ENCODE assay signal across 12 cellular contexts in genomic region chr3:158711886-158712285, GRCh38. TPM values are rescaled to one million over a fixed set of nuclear protein-coding genes. Genes with fewer than 3 reads are reported as not detected.
DNase-seq lines count a peak whose midpoint lies in the region; ATAC-seq and TF ChIP-seq lines count a peak whose summit lies in the region.
"Had no signal": no experiment of that assay in that cellular context is flagged by ENCODE, and none has a peak within 500 bp of the region (broad histone marks: within the 10 kb centered on the region; RNA-seq: fewer than 3 reads in every experiment).

No MANE protein-coding gene starts in this region.

- H3K9me3 ChIP-seq in upper lobe of left lung, result no peaks in the 10 kb centered on the region

- TF ChIP-seq POLR2A in upper lobe of left lung (IDR thresholded peaks at IDR 0.05), result no peak

- H3K36me3 Mint-ChIP-seq in activated T-cell treated with anti-CD3 and anti-CD28 coated beads, Interleukin-2, amount 50 U/mL, for 24 hours (ENCODE audit: low read depth), result peaks cover 94% of the 10 kb centered on the region

- DNase-seq in activated T-cell treated with anti-CD3 and anti-CD28 coated beads, Interleukin-2, amount 50 U/mL, for 24 hours, result no peak
- DNase-seq in activated T-cell treated with anti-CD3 and anti-CD28 coated beads for 4 hours (no peak), amniotic epithelial cell (ENCODE audit: low read depth) (peak; percentile 67), left cardiac atrium (no peak), upper lobe of left lung (no peak)
- DNase-seq: activated CD4-positive, alpha-beta T cell treated with anti-CD3 and anti-CD28 coated beads, Interleukin-2, amount 50 U/mL, for 48 hours; naive thymus-derived CD4-positive, alpha-beta T cell; stimulated activated CD8-positive, alpha-beta memory T cell treated with anti-CD3 and anti-CD28 coated beads, Interleukin-4, amount 100 ng/mL, for 48 hours had no signal

- peaks cover 26% of the 10 kb centered on the region for H3K4me1 Mint-ChIP-seq in activated T-cell treated with anti-CD3 and anti-CD28 coated beads, Interleukin-2, amount 50 U/mL, for 24 hours (ENCODE audit: low read depth)

- H3K4me1 ChIP-seq in upper lobe of left lung, result peaks cover 8 to 24% (median 18%) of the 10 kb centered on the region in 4 donors

- ATAC-seq in left cardiac atrium (peak; percentile 16 to 65), upper lobe of left lung (ENCODE audit: low FRiP score in 2 of 2) (peak; percentile 29 to 74), HG02571 (IDR thresholded peaks at IDR 0.05; ENCODE audit: unreplicated experiment) (no peak), HG02678 (IDR thresholded peaks at IDR 0.05; ENCODE audit: unreplicated experiment) (no peak), GM21528 (IDR thresholded peaks at IDR 0.05; ENCODE audit: low FRiP score, unreplicated experiment) (no peak)
- ATAC-seq: naive thymus-derived CD4-positive, alpha-beta T cell had no signal

- no peaks in the 10 kb centered on the region for H3K27me3 ChIP-seq in upper lobe of left lung

- no peaks in the 10 kb centered on the region for H3K9me3 Mint-ChIP-seq in activated T-cell treated with anti-CD3 and anti-CD28 coated beads, Interleukin-2, amount 50 U/mL, for 24 hours

- peaks cover 0 to 25% (median 5%) of the 10 kb centered on the region in 4 donors for H3K36me3 ChIP-seq in upper lobe of left lung

- WGBS in upper lobe of left lung, 2 donors, result 38 to 64% methylated on average over 1 of the region's 1 CpG

- H3K27me3 Mint-ChIP-seq in activated T-cell treated with anti-CD3 and anti-CD28 coated beads, Interleukin-2, amount 50 U/mL, for 24 hours, result no peaks in the 10 kb centered on the region
- H3K27me3 Mint-ChIP-seq: naive thymus-derived CD4-positive, alpha-beta T cell had no signal

- peak overlapping the region in 3 of 4 donors; percentile 65 to 71 (median 68) for H3K27ac ChIP-seq in upper lobe of left lung

- peak overlapping the region; percentile 6 for H3K27ac Mint-ChIP-seq in activated T-cell treated with anti-CD3 and anti-CD28 coated beads, Interleukin-2, amount 50 U/mL, for 24 hours

- H3K4me3 ChIP-seq in upper lobe of left lung, result no peak overlapping the region

- intact Hi-C loops in left cardiac atrium (cut with DNase I), result no loop called here

- TF ChIP-seq CTCF in upper lobe of left lung (IDR thresholded peaks at IDR 0.05), result no peak

- H3K4me3 Mint-ChIP-seq in activated T-cell treated with anti-CD3 and anti-CD28 coated beads, Interleukin-2, amount 50 U/mL, for 24 hours, result no peak overlapping the region
- H3K4me3 Mint-ChIP-seq: naive thymus-derived CD4-positive, alpha-beta T cell had no signal

- no peak for TF ChIP-seq EP300 in upper lobe of left lung (IDR thresholded peaks at IDR 0.05)

RNA-seq across cellular contexts. Expression of gene RARRES1, which starts 20.4 kb away (rescaled TPM):
- total RNA-seq in left cardiac atrium (100 to 1,000 TPM in 1 of 2 donors, 10 to 100 TPM in 1; 44.8 to 117 TPM), upper lobe of left lung (10 to 100 TPM in 5 of 6 donors, 1 to 10 TPM in 1; 7.0 to 44.6 (median 27.7) TPM)
- total RNA-seq: naive thymus-derived CD4-positive, alpha-beta T cell; NCI-H460 had no signal

RNA-seq across cellular contexts. Expression of gene LXN, which starts 39.4 kb away (rescaled TPM):
- total RNA-seq in left cardiac atrium (10 to 100 TPM in 1 of 2 donors, 1 to 10 TPM in 1; 5.7 to 15.3 TPM), upper lobe of left lung (10 to 100 TPM; 10.4 to 26.6 (median 19.8) TPM)

Comparison
In these comparisons a context has a peak if more than half of its experiments do, and no peak if none do; other contexts are left out.
1. ATAC-seq: peak in left cardiac atrium (2 of 2) and upper lobe of left lung (2 of 2); none in HG02571 (single experiment), HG02678 (single experiment) and GM21528 (single experiment).